21 cellular contexts compared by ENCODE assay signal in the genomic region with DNA sequence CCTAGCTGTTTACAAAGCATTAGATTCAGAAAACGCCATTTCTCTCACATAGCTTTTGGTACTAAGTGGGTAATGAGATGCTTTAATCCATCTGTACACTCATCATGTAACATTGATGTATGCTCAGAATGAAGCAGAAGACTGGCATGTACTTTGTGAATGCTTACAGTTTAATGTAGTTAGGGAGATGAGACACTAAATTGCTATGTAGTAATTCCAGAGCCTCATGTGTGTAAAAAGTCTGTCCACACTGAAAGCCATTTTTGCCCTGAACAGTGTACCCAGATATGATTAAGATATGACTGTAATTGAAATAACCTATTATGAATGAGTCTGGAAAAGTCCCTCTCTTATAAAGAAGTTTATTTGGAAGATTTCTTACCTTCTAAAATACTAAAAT.
"Had no signal": no experiment of that assay in that cellular context is flagged by ENCODE, and none has a peak within 500 bp of the region (broad histone marks: within the 10 kb centered on the region; RNA-seq: fewer than 3 reads in every experiment).

No MANE protein-coding gene starts in this region.

- H3K27me3 ChIP-seq: esophagus squamous epithelium, heart left ventricle, neutrophil, testis, tibial nerve, upper lobe of right lung, vagina had no signal

- H3K4me3 ChIP-seq: coronary artery, esophagus squamous epithelium, heart left ventricle, mucosa of descending colon, psoas muscle, skin epidermis, testis, tibial nerve, upper lobe of right lung, vagina had no signal

- ATAC-seq: heart left ventricle; mucosa of descending colon; naive thymus-derived CD8-positive, alpha-beta T cell; sciatic nerve; stimulated activated naive B cell treated with anti-CD40 and anti-IgM and Interleukin-4, amounts not matched to agents 10 μg/mL and 1 μg/mL and 100 μg/mL, for 72 hours; stimulated activated naive CD8-positive, alpha-beta T cell treated with anti-CD3 and anti-CD28 coated beads, Interleukin-15, amount 100 ng/mL, for 72 hours; upper lobe of right lung had no signal

- H3K9me3 ChIP-seq: esophagus squamous epithelium, heart left ventricle, mucosa of descending colon, neutrophil, psoas muscle, testis, tibial nerve, upper lobe of right lung, vagina had no signal

- H3K27ac ChIP-seq: coronary artery, esophagus squamous epithelium, heart left ventricle, neutrophil, psoas muscle, skin epidermis, testis, tibial nerve, upper lobe of right lung, vagina had no signal

- DNase-seq: effector CD4-positive, alpha-beta T cell; endodermal cell; esophagus squamous epithelium; foreskin melanocyte; heart left ventricle; hippocampal formation; mucosa of descending colon; naive thymus-derived CD8-positive, alpha-beta T cell; psoas muscle; stimulated activated CD4-positive, alpha-beta T cell treated with anti-CD3 and anti-CD28 coated beads, Interleukin-2, amount 100 ng/mL, for 24 hours; stimulated activated CD4-positive, alpha-beta T cell treated with anti-CD3 and anti-CD28 coated beads, Interleukin-4, amount 100 ng/mL, for 4 hours; stimulated activated naive B cell treated with anti-CD40 and anti-IgM and Interleukin-4, amounts not matched to agents 10 μg/mL and 1 μg/mL and 100 μg/mL, for 72 hours; stimulated activated naive CD8-positive, alpha-beta T cell treated with anti-CD3 and anti-CD28 coated beads, Interleukin-15, amount 100 ng/mL, for 72 hours; testis; upper lobe of right lung had no signal

- H3K36me3 ChIP-seq: upper lobe of right lung, vagina had no signal

- H3K4me1 ChIP-seq: esophagus squamous epithelium, heart left ventricle, testis, tibial nerve, upper lobe of right lung, vagina had no signal
